ENCODE assay signal across 13 cellular contexts in genomic region chr2:10223932-10224720, GRCh38.
"Had no signal": no experiment of that assay in that cellular context is flagged by ENCODE, and none has a peak within 500 bp of the region (broad histone marks: within the 10 kb centered on the region; RNA-seq: fewer than 3 reads in every experiment).

No MANE protein-coding gene starts in this region.

- H3K27me3 ChIP-seq: upper lobe of left lung had no signal

- H3K36me3 Mint-ChIP-seq: activated naive CD8-positive, alpha-beta T cell treated with anti-CD3 and anti-CD28 coated beads, Interleukin-2, amount 10 ng/mL, durations not matched to agents 7 days and 5 days had no signal

- H3K9me3 Mint-ChIP-seq: activated CD8-positive, alpha-beta T cell treated with anti-CD3 and anti-CD28 coated beads for 36 hours; activated naive CD8-positive, alpha-beta T cell treated with anti-CD3 and anti-CD28 coated beads, Interleukin-2, amount 10 ng/mL, durations not matched to agents 7 days and 5 days; dendritic cell treated with granulocyte-macrophage colony-stimulating factor and Interleukin-4, amounts not matched to agents 40 ng/mL and 50 ng/mL, for 4 days; stimulated activated naive CD8-positive, alpha-beta T cell treated with anti-CD3 and anti-CD28 coated beads, Interleukin-15, Interleukin-2, amounts not matched to agents 100 ng/mL and 50 ng/mL, for 24 hours had no signal

- H3K9me3 ChIP-seq: upper lobe of left lung had no signal

- H3K36me3 ChIP-seq: upper lobe of left lung had no signal

- DNase-seq: activated CD4-positive, alpha-beta T cell treated with anti-CD3 and anti-CD28 coated beads for 4 hours; activated CD8-positive, alpha-beta T cell treated with anti-CD3 and anti-CD28 coated beads for 36 hours; activated naive CD4-positive, alpha-beta T cell; activated naive CD8-positive, alpha-beta T cell treated with anti-CD3 and anti-CD28 coated beads, Interleukin-2, amount 10 ng/mL, durations not matched to agents 7 days and 5 days; activated T-cell treated with anti-CD3 and anti-CD28 coated beads, Interleukin-2, amount 50 U/mL, for 48 hours; cerebellar nuclear complex; effector memory CD4-positive, alpha-beta T cell; foreskin keratinocyte; T-helper 17 cell; upper lobe of left lung had no signal

- H3K4me1 ChIP-seq: foreskin keratinocyte, upper lobe of left lung had no signal

- H3K27ac ChIP-seq: foreskin keratinocyte, skin epidermis, upper lobe of left lung had no signal

- H3K4me3 Mint-ChIP-seq: activated CD8-positive, alpha-beta T cell treated with anti-CD3 and anti-CD28 coated beads for 36 hours; activated naive CD8-positive, alpha-beta T cell treated with anti-CD3 and anti-CD28 coated beads, Interleukin-2, amount 10 ng/mL, durations not matched to agents 7 days and 5 days; dendritic cell treated with granulocyte-macrophage colony-stimulating factor and Interleukin-4, amounts not matched to agents 40 ng/mL and 50 ng/mL, for 4 days; stimulated activated naive CD8-positive, alpha-beta T cell treated with anti-CD3 and anti-CD28 coated beads, Interleukin-15, Interleukin-2, amounts not matched to agents 100 ng/mL and 50 ng/mL, for 24 hours; T-helper 17 cell had no signal

- H3K27ac Mint-ChIP-seq: activated CD8-positive, alpha-beta T cell treated with anti-CD3 and anti-CD28 coated beads for 36 hours; activated naive CD8-positive, alpha-beta T cell treated with anti-CD3 and anti-CD28 coated beads, Interleukin-2, amount 10 ng/mL, durations not matched to agents 7 days and 5 days; dendritic cell treated with granulocyte-macrophage colony-stimulating factor and Interleukin-4, amounts not matched to agents 40 ng/mL and 50 ng/mL, for 4 days; stimulated activated naive CD8-positive, alpha-beta T cell treated with anti-CD3 and anti-CD28 coated beads, Interleukin-15, Interleukin-2, amounts not matched to agents 100 ng/mL and 50 ng/mL, for 24 hours; T-helper 17 cell had no signal

- H3K4me1 Mint-ChIP-seq: T-helper 17 cell had no signal

- ATAC-seq: foreskin keratinocyte, T-helper 17 cell had no signal

- H3K4me3 ChIP-seq: skin epidermis, upper lobe of left lung had no signal

- H3K27me3 Mint-ChIP-seq: activated CD8-positive, alpha-beta T cell treated with anti-CD3 and anti-CD28 coated beads for 36 hours; activated naive CD8-positive, alpha-beta T cell treated with anti-CD3 and anti-CD28 coated beads, Interleukin-2, amount 10 ng/mL, durations not matched to agents 7 days and 5 days; stimulated activated naive CD8-positive, alpha-beta T cell treated with anti-CD3 and anti-CD28 coated beads, Interleukin-15, Interleukin-2, amounts not matched to agents 100 ng/mL and 50 ng/mL, for 24 hours had no signal
